3 cellular contexts compared by ENCODE assay signal in genomic region chr10:27989357-27989756, GRCh38. TPM values are rescaled to one million over a fixed set of nuclear protein-coding genes. Genes with fewer than 3 reads are reported as not detected.
"Had no signal": no experiment of that assay in that cellular context is flagged by ENCODE, and none has a peak within 500 bp of the region (broad histone marks: within the 10 kb centered on the region; RNA-seq: fewer than 3 reads in every experiment).

No MANE protein-coding gene starts in this region.

RNA-seq across cellular contexts. Expression of gene ODAD2, which starts 9.5 kb away (rescaled TPM):
- total RNA-seq: activated B cell treated with CpG ODN at 0.5 μM for 24 hours; activated CD4-positive, alpha-beta T cell treated with anti-CD3 and anti-CD28 coated beads, Interleukin-2, amount 10 ng/mL, durations not matched to agents 24 days and 14 days; activated T-helper 1 cell treated with anti-CD3 and anti-CD28 coated beads, Interleukin-12 subunit alpha, Interleukin-12 subunit beta, Interleukin-2, Interleukin-4 antibody, amounts not matched to agents 30 ng/mL and 10 ng/mL and 1 ng/mL, durations not matched to agents 14 hours and 24 hours and 36 hours had no signal
